ENCODE assay signal across 20 cellular contexts in the genomic region with DNA sequence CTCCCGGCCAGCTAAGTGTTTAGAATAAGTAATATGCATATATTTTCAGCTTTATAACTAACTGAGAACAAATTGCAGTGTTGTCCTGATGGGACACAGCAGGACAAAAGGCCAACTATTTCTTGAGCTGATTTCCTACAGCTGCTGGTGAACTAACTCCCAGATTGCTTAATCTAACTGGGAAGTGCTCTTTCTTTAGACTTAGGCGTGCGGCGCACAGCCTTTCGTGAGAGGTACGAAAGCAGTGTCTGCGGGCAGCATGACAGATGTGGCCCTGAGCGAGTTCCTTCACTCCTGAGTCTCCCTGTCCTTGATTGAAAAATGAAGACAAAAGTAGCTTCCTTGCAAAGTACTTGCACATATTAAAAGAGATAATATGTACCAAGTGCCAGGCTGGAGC. TPM values are rescaled to one million over a fixed set of nuclear protein-coding genes. Genes with fewer than 3 reads are reported as not detected.
DNase-seq lines count a peak whose midpoint lies in the region; ATAC-seq and TF ChIP-seq lines count a peak whose summit lies in the region.
"Had no signal": no experiment of that assay in that cellular context is flagged by ENCODE, and none has a peak within 500 bp of the region (broad histone marks: within the 10 kb centered on the region; RNA-seq: fewer than 3 reads in every experiment).

No MANE protein-coding gene starts in this region.

- H3K27ac ChIP-seq in RWPE1, result peak overlapping the region; percentile 44
- peak overlapping the region; percentile 85 for H3K27ac ChIP-seq in skeletal muscle tissue (ENCODE audit: low read depth, low read length)
- H3K27ac ChIP-seq: WERI-Rb-1 had no signal

- peaks cover 54 to 75% (median 59%) of the 10 kb centered on the region in 3 donors for H3K4me1 ChIP-seq in skeletal muscle tissue (ENCODE audit: control insufficient read depth in 3 of 3, insufficient read depth in 3 of 3, low read length in 3 of 3)

- CTCF ChIA-PET in RWPE1 (lab: Yijun Ruan, JAX), result interaction anchor here (0.8 to 1.0 kb wide), 2 partner anchors 19 to 878 kb away, joined by 3 to 4 read pairs; no protein-coding TSS in a partner anchor

- no peaks in the 10 kb centered on the region for H3K9me3 ChIP-seq in skeletal muscle tissue (ENCODE audit: control insufficient read depth in 3 of 3, low read length in 3 of 3)
- H3K9me3 ChIP-seq: Caco-2, stomach had no signal

- H3K36me3 ChIP-seq in skeletal muscle tissue (ENCODE audit: control insufficient read depth in 3 of 3, insufficient read depth in 3 of 3, low read length in 3 of 3), result peaks cover 0 to 3% (median 0%) of the 10 kb centered on the region in 3 donors

- H3K4me3 ChIP-seq in foreskin fibroblast (ENCODE audit: low read depth in 1 of 2, low read length in 2 of 2) (no peak overlapping the region), skeletal muscle tissue (ENCODE audit: low read length in 3 of 3) (no peak overlapping the region)
- H3K4me3 ChIP-seq: stomach had no signal

- POLR2A ChIA-PET in RWPE1 (lab: Yijun Ruan, JAX; ENCODE audit: low non-redundant PET), result no interaction called here

- H3K27me3 ChIP-seq in skeletal muscle tissue (ENCODE audit: control insufficient read depth in 3 of 3, insufficient read depth in 3 of 3, low read length in 3 of 3), result no peaks in the 10 kb centered on the region
- H3K27me3 ChIP-seq: stomach had no signal

- TF ChIP-seq CTCF in RWPE1 (conservative IDR thresholded peaks at IDR 0.05; ENCODE audit: low read depth) (no peak), foreskin fibroblast (IDR thresholded peaks at IDR 0.05; ENCODE audit: low read depth, low read length) (no peak)

- H3K9ac ChIP-seq in skeletal muscle tissue (ENCODE audit: low read depth in 1 of 3, low read length in 3 of 3), result peak overlapping the region in 1 of 3 donors; percentile 60

- ATAC-seq in HG02885 (IDR thresholded peaks at IDR 0.05; ENCODE audit: poor library complexity, unreplicated experiment), result no peak
- ATAC-seq: natural killer cell, T-cell had no signal

- peak; percentile 58 for DNase-seq in GM03348 (ENCODE audit: low spot score)
- no peak for DNase-seq in RWPE1 (ENCODE audit: low spot score)
- DNase-seq in foreskin fibroblast, result peak; percentile 71 to 83
- DNase-seq in NCI-H524 (lab: John Stamatoyannopoulos, UW), result no peak
- no peak for DNase-seq in NCI-H748 (lab: John Stamatoyannopoulos, UW; ENCODE audit: unreplicated experiment)
- DNase-seq: activated CD8-positive, alpha-beta memory T cell treated with anti-CD3 and anti-CD28 coated beads for 24 hours; activated naive CD8-positive, alpha-beta T cell treated with anti-CD3 and anti-CD28 coated beads, Interleukin-2, amount 10 ng/mL, durations not matched to agents 7 days and 5 days; Caco-2; cerebellar nuclear complex; endodermal cell; immature natural killer cell; natural killer cell; NCI-H146; NCI-H2227 treated with DMSO at 0.1 percent for 48 hours; stimulated activated CD4-positive, alpha-beta T cell treated with anti-CD3 and anti-CD28 coated beads, Interleukin-1b, Interleukin-23, amount 100 ng/mL, for 48 hours; stomach; T-cell; WERI-Rb-1 had no signal

RNA-seq across cellular contexts. Expression of a gene that starts 47.3 kb away (rescaled TPM):
- total RNA-seq in skeletal muscle tissue, result 1.0 TPM

Comparison
In these comparisons a context has a peak if more than half of its experiments do, and no peak if none do; other contexts are left out.
1. DNase-seq: peak in GM03348 (single experiment) and foreskin fibroblast (2 of 2); none in RWPE1 (single experiment), NCI-H524 (0 of 2) and NCI-H748 (single experiment).